Comparison of ENCODE assay signal across 2 cellular contexts in the genomic region with DNA sequence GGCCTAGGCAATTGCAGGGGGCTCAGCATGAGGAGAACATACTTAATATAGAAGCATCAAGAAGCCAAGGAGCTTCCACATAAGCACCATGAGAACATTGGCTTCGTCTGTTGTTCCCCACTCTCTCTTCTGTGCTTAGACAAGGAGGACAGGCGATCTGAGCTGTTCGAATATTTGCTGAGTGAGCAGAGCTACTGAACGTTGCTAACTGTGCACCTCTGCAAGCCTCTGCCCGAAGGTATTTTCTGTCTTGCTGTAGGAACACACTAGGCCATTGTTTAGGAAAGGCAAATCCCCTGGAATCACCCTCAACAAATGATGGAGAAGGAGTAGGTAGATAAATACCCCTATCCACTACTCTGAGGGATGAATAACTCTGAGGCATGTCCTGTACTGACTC.
TF ChIP-seq lines count a peak whose summit lies in the region.

No MANE protein-coding gene starts in this region.

TF ChIP-seq in HepG2, 621 proteins besides CTCF, POLR2A, EP300 and RAD21:
- no peak for TF ChIP-seq ZNF652 (CRISPR knock-in tag; IDR thresholded peaks at IDR 0.05; ENCODE audit: borderline replicate concordance, low read depth)
- TF ChIP-seq MAFK (conservative IDR thresholded peaks at IDR 0.05 in 1 of 2, IDR thresholded peaks at IDR 0.05 in 1 of 2; ENCODE audit: low read length in 2 of 2) = peak; percentile 45 to 51; a peak in 2 of 4 replicates
- TF ChIP-seq MAFF (IDR thresholded peaks at IDR 0.05; ENCODE audit: low read depth, low read length) = peak; percentile 40; the same call in 1 of the 2 replicates

TF ChIP-seq in H1, 55 proteins besides CTCF, POLR2A, EP300 and RAD21:
- TF ChIP-seq EGR1 (IDR thresholded peaks at IDR 0.05; ENCODE audit: borderline replicate concordance, low read depth, low read length) (no peak), SIN3A (conservative IDR thresholded peaks at IDR 0.05 in 1 of 2, IDR thresholded peaks at IDR 0.05 in 1 of 2; ENCODE audit: low read depth in 1 of 2, low read length in 2 of 2) (no peak), BRCA1 (IDR thresholded peaks at IDR 0.05; ENCODE audit: low read depth, low read length) (no peak), CHD2 (IDR thresholded peaks at IDR 0.05; ENCODE audit: low read length) (no peak), CHD7 (IDR thresholded peaks at IDR 0.05; ENCODE audit: insufficient replicate concordance, low read length) (no peak), JUN (IDR thresholded peaks at IDR 0.05; ENCODE audit: low read depth, low read length) (no peak), TEAD4 (IDR thresholded peaks at IDR 0.05; ENCODE audit: low read depth, low read length) (no peak), RFX5 (IDR thresholded peaks at IDR 0.05; ENCODE audit: borderline replicate concordance, low read depth, low read length) (no peak), CTBP2 (IDR thresholded peaks at IDR 0.05; ENCODE audit: borderline replicate concordance, insufficient read depth, insufficient read length, low read length) (no peak), SP1 (IDR thresholded peaks at IDR 0.05; ENCODE audit: low read depth, low read length) (no peak), SIRT6 (IDR thresholded peaks at IDR 0.05; ENCODE audit: low read length) (no peak), POLR2AphosphoS5 (IDR thresholded peaks at IDR 0.05; ENCODE audit: low read depth, low read length) (no peak)
TF ChIP-seq in H1: peak in this region for 0.
